13 cellular contexts compared by ENCODE assay signal in the genomic region with DNA sequence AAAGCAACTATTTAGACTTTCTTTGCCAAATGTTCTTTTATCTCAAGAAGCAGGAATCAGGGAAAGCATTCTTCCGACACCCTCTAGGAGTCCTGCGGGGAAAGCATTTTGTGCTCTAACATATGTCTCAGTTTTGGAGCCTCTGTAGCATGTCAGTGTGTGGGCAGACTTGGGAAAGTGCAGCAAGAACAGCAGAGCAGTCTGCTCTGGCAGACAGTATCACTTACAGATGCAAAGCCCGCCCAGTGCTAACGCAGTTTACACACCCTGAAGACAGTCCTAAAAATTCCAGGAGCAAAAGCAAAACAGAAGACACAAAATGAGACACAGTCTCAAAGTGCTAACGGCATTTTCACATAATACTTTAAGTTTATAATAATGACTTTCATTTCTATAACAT.
DNase-seq lines count a peak whose midpoint lies in the region; ATAC-seq, FAIRE-seq and TF ChIP-seq lines count a peak whose summit lies in the region.
"Had no signal": no experiment of that assay in that cellular context is flagged by ENCODE, and none has a peak within 500 bp of the region (broad histone marks: within the 10 kb centered on the region; RNA-seq: fewer than 3 reads in every experiment).

No MANE protein-coding gene starts in this region.

- H3K27ac Mint-ChIP-seq in naive thymus-derived CD4-positive, alpha-beta T cell: peak overlapping the region in 8 of 9 donors; percentile 25 to 92 (median 81)
- H3K27ac Mint-ChIP-seq in stimulated activated naive B cell treated with anti-CD40 and anti-IgM and Interleukin-4, amounts not matched to agents 10 μg/mL and 1 μg/mL and 100 μg/mL, for 72 hours: no peak overlapping the region
- peak overlapping the region in 2 of 6 donors; percentile 49 to 68 for H3K27ac Mint-ChIP-seq in immature natural killer cell
- H3K27ac Mint-ChIP-seq: activated CD4-positive, alpha-beta memory T cell treated with anti-CD3 and anti-CD28 coated beads for 36 hours had no signal

- intact Hi-C loops in Right ventricle myocardium superior (cut with DNase I) (no loop called here), cardiac septum (cut with DNase I) (no loop called here), thyroid gland (cut with DNase I) (no loop called here)
- intact Hi-C loops in naive thymus-derived CD4-positive, alpha-beta T cell (cut with micrococcal nuclease): no loop called here

- POLR2A ChIA-PET in naive thymus-derived CD4-positive, alpha-beta T cell (lab: Charles Lee): interaction anchor here (1.4 kb wide), 1 partner anchor 108 kb away, joined by 3 read pairs; no protein-coding TSS in a partner anchor

- no peak overlapping the region for H3K4me3 ChIP-seq in naive thymus-derived CD4-positive, alpha-beta T cell (ENCODE audit: low read length)
- no peak overlapping the region for H3K4me3 ChIP-seq in thyroid gland (replicated peaks in 1 of 3)
- H3K4me3 ChIP-seq: right lobe of liver, vagina had no signal

- peaks cover 0 to 24% of the 10 kb centered on the region in 2 donors for H3K4me1 ChIP-seq in naive thymus-derived CD4-positive, alpha-beta T cell (ENCODE audit: control insufficient read depth in 2 of 2, insufficient read depth in 2 of 2, low read length in 2 of 2)
- H3K4me1 ChIP-seq in thyroid gland: no peaks in the 10 kb centered on the region
- H3K4me1 ChIP-seq: right lobe of liver, vagina had no signal

- H3K27ac ChIP-seq in naive thymus-derived CD4-positive, alpha-beta T cell (ENCODE audit: low read depth, low read length): no peak overlapping the region
- H3K27ac ChIP-seq in thyroid gland: no peak overlapping the region
- H3K27ac ChIP-seq: right lobe of liver, vagina had no signal

- peak overlapping the region in 9 of 10 donors; percentile 49 to 75 (median 67) for H3K4me3 Mint-ChIP-seq in naive thymus-derived CD4-positive, alpha-beta T cell
- no peak overlapping the region for H3K4me3 Mint-ChIP-seq in stimulated activated naive B cell treated with anti-CD40 and anti-IgM and Interleukin-4, amounts not matched to agents 10 μg/mL and 1 μg/mL and 100 μg/mL, for 72 hours
- H3K4me3 Mint-ChIP-seq in immature natural killer cell: no peak overlapping the region
- H3K4me3 Mint-ChIP-seq: activated CD4-positive, alpha-beta memory T cell treated with anti-CD3 and anti-CD28 coated beads for 36 hours had no signal

- no peaks in the 10 kb centered on the region for H3K36me3 ChIP-seq in naive thymus-derived CD4-positive, alpha-beta T cell (ENCODE audit: control insufficient read depth in 2 of 3, insufficient read depth in 3 of 3, low read length in 3 of 3)
- no peaks in the 10 kb centered on the region for H3K36me3 ChIP-seq in thyroid gland
- H3K36me3 ChIP-seq: right lobe of liver, vagina had no signal

- H3K4me1 Mint-ChIP-seq in naive thymus-derived CD4-positive, alpha-beta T cell: peaks cover 25 to 61% (median 46%) of the 10 kb centered on the region in 7 donors
- no peaks in the 10 kb centered on the region for H3K4me1 Mint-ChIP-seq in stimulated activated naive B cell treated with anti-CD40 and anti-IgM and Interleukin-4, amounts not matched to agents 10 μg/mL and 1 μg/mL and 100 μg/mL, for 72 hours
- peaks cover 15 to 53% of the 10 kb centered on the region in 2 donors for H3K4me1 Mint-ChIP-seq in immature natural killer cell

- H3K27me3 Mint-ChIP-seq in naive thymus-derived CD4-positive, alpha-beta T cell: no peaks in the 10 kb centered on the region
- H3K27me3 Mint-ChIP-seq in stimulated activated naive B cell treated with anti-CD40 and anti-IgM and Interleukin-4, amounts not matched to agents 10 μg/mL and 1 μg/mL and 100 μg/mL, for 72 hours: no peaks in the 10 kb centered on the region
- H3K27me3 Mint-ChIP-seq in immature natural killer cell (ENCODE audit: low read depth in 3 of 3): peaks cover 1 to 3% (median 2%) of the 10 kb centered on the region in 3 donors
- H3K27me3 Mint-ChIP-seq: activated CD4-positive, alpha-beta memory T cell treated with anti-CD3 and anti-CD28 coated beads for 36 hours had no signal

- no peaks in the 10 kb centered on the region for H3K9me3 ChIP-seq in naive thymus-derived CD4-positive, alpha-beta T cell (ENCODE audit: control insufficient read depth in 2 of 3, low read length in 3 of 3)
- H3K9me3 ChIP-seq in thyroid gland: no peaks in the 10 kb centered on the region
- H3K9me3 ChIP-seq: right lobe of liver, vagina had no signal

- no peaks in the 10 kb centered on the region for H3K9me3 Mint-ChIP-seq in naive thymus-derived CD4-positive, alpha-beta T cell
- no peaks in the 10 kb centered on the region for H3K9me3 Mint-ChIP-seq in stimulated activated naive B cell treated with anti-CD40 and anti-IgM and Interleukin-4, amounts not matched to agents 10 μg/mL and 1 μg/mL and 100 μg/mL, for 72 hours
- no peaks in the 10 kb centered on the region for H3K9me3 Mint-ChIP-seq in immature natural killer cell
- H3K9me3 Mint-ChIP-seq: activated CD4-positive, alpha-beta memory T cell treated with anti-CD3 and anti-CD28 coated beads for 36 hours had no signal

- peak; percentile 64 for ATAC-seq in Right ventricle myocardium superior (ENCODE audit: poor library complexity)
- no peak for ATAC-seq in naive thymus-derived CD4-positive, alpha-beta T cell
- ATAC-seq in stimulated activated naive B cell treated with anti-CD40 and anti-IgM and Interleukin-4, amounts not matched to agents 10 μg/mL and 1 μg/mL and 100 μg/mL, for 72 hours (replicated peaks): no peak
- ATAC-seq: right lobe of liver had no signal

- peaks cover 7 to 20% (median 12%) of the 10 kb centered on the region in 5 donors for H3K36me3 Mint-ChIP-seq in naive thymus-derived CD4-positive, alpha-beta T cell
- peaks cover 6 to 13% of the 10 kb centered on the region in 2 donors for H3K36me3 Mint-ChIP-seq in stimulated activated naive B cell treated with anti-CD40 and anti-IgM and Interleukin-4, amounts not matched to agents 10 μg/mL and 1 μg/mL and 100 μg/mL, for 72 hours
- H3K36me3 Mint-ChIP-seq in immature natural killer cell: peaks cover 0 to 3% (median 3%) of the 10 kb centered on the region in 3 donors
- H3K36me3 Mint-ChIP-seq: activated CD4-positive, alpha-beta memory T cell treated with anti-CD3 and anti-CD28 coated beads for 36 hours had no signal

- no peak for TF ChIP-seq POLR2A in thyroid gland (IDR thresholded peaks at IDR 0.05)

- FAIRE-seq in endometrium (lab: Jason Lieb, UNC): peak; percentile 4
- FAIRE-seq: endothelial cell of umbilical vein had no signal

- CTCF ChIA-PET in naive thymus-derived CD4-positive, alpha-beta T cell (lab: Charles Lee): no interaction called here

- DNase-seq in Right ventricle myocardium superior (no peak), cardiac septum (ENCODE audit: low spot score) (no peak), immature natural killer cell (no peak), activated gamma-delta T cell (lab: John Stamatoyannopoulos, UW) (no peak), thyroid gland (no peak)
- no peak for DNase-seq in naive thymus-derived CD4-positive, alpha-beta T cell
- DNase-seq in stimulated activated naive B cell treated with anti-CD40 and anti-IgM and Interleukin-4, amounts not matched to agents 10 μg/mL and 1 μg/mL and 100 μg/mL, for 72 hours: no peak
- DNase-seq: amniotic stem cell, right lobe of liver had no signal

- WGBS in thyroid gland, 2 donors: 87 to 89% methylated on average over 5 of the region's 5 CpGs

- TF ChIP-seq CTCF in thyroid gland (IDR thresholded peaks at IDR 0.05): no peak

- no peaks in the 10 kb centered on the region for H3K27me3 ChIP-seq in naive thymus-derived CD4-positive, alpha-beta T cell (ENCODE audit: control insufficient read depth in 2 of 2, insufficient read depth in 2 of 2, low read length in 2 of 2)
- H3K27me3 ChIP-seq in thyroid gland: no peaks in the 10 kb centered on the region
- H3K27me3 ChIP-seq: right lobe of liver, vagina had no signal

Comparison
In these comparisons a context has a peak if more than half of its experiments do, and no peak if none do; other contexts are left out.
1. H3K4me3 Mint-ChIP-seq: peak in naive thymus-derived CD4-positive, alpha-beta T cell (9 of 10); none in stimulated activated naive B cell treated with anti-CD40 and anti-IgM and Interleukin-4, amounts not matched to agents 10 μg/mL and 1 μg/mL and 100 μg/mL, for 72 hours (0 of 2) and immature natural killer cell (0 of 5).